Comparison of ENCODE assay signal across 1 cellular context in the genomic region with DNA sequence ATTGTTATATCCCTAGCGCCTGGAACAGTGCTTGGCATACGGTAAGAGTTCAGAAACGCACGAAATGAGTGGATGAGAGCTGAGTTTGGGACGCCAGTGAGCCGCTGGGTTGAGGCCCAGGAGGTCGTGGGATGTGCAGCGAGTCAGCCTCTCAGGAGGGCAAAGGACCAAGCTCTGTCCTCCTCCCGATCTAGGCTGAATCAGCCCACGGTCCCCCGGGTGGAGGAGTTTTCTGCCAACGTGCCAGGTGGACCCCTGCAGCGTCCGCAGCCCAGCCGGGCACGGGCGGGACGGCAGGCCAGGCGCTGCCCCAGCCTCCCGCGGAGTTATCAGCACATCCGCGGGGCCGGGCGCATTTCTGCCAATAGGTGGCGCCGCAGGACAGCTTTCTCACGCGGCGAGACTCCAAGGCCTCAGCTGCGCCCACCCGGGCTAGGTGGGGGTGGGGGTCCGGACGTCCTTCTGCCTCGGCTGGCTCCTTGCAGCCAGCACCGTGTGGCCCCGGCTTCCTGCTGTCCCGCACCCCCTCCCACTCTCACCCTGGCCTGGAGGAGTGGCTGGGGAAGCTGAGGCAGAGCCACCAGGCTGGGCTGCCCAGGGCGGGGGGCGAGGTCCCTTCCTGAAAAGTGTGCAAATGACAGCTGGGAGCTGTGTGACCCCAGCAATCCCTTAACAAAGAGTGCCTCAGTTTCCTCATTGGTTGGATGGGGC.
TF ChIP-seq lines count a peak whose summit lies in the region.

No MANE protein-coding gene starts in this region.

TF ChIP-seq in HepG2, 621 proteins besides CTCF, POLR2A, EP300 and RAD21 (continues in another document):
- TF ChIP-seq SRSF1 (optimal IDR thresholded peaks at IDR 0.05; ENCODE audit: low read depth, low read length): no peak
- no peak for TF ChIP-seq ZFYVE20 (CRISPR knock-in tag; IDR thresholded peaks at IDR 0.05; ENCODE audit: borderline replicate concordance, low read depth)
- no peak for TF ChIP-seq CHCHD3 (CRISPR knock-in tag; IDR thresholded peaks at IDR 0.05)
- no peak for TF ChIP-seq HOXA7 (CRISPR knock-in tag; IDR thresholded peaks at IDR 0.05)
- TF ChIP-seq, protein P1, sequence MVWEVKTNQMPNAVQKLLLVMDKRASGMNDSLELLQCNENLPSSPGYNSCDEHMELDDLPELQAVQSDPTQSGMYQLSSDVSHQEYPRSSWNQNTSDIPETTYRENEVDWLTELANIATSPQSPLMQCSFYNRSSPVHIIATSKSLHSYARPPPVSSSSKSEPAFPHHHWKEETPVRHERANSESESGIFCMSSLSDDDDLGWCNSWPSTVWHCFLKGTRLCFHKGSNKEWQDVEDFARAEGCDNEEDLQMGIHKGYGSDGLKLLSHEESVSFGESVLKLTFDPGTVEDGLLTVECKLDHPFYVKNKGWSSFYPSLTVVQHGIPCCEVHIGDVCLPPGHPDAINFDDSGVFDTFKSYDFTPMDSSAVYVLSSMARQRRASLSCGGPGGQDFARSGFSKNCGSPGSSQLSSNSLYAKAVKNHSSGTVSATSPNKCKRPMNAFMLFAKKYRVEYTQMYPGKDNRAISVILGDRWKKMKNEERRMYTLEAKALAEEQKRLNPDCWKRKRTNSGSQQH (CRISPR knock-in tag; IDR thresholded peaks at IDR 0.05; ENCODE audit: low read depth): no peak
- TF ChIP-seq, protein P2, sequence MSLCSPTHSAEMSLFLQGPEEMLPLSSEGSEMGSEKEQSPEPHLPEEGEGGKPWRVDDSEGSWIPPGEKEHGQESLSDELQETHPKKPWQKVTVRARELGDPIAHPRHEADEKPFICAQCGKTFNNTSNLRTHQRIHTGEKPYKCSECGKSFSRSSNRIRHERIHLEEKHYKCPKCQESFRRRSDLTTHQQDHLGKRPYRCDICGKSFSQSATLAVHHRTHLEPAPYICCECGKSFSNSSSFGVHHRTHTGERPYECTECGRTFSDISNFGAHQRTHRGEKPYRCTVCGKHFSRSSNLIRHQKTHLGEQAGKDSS (CRISPR knock-in tag; IDR thresholded peaks at IDR 0.05; ENCODE audit: borderline replicate concordance, low read depth): no peak
- TF ChIP-seq SMC3 (IDR thresholded peaks at IDR 0.05; ENCODE audit: low read length): no peak; the same call in 1 of the 2 replicates
- TF ChIP-seq ZNF777 (CRISPR knock-in tag; IDR thresholded peaks at IDR 0.05): peak; percentile 47; the same call in 1 of the 2 replicates
- TF ChIP-seq MIXL1 (CRISPR knock-in tag; IDR thresholded peaks at IDR 0.05): peak; percentile 48; the same call in 1 of the 2 replicates
- TF ChIP-seq ZNF431 (CRISPR knock-in tag; IDR thresholded peaks at IDR 0.05; ENCODE audit: borderline replicate concordance, low read depth): no peak
- no peak for TF ChIP-seq MXD4 (CRISPR knock-in tag; IDR thresholded peaks at IDR 0.05)
- TF ChIP-seq SAP130 (CRISPR knock-in tag; IDR thresholded peaks at IDR 0.05; ENCODE audit: low read depth): peak; percentile 43
- TF ChIP-seq, protein P3, sequence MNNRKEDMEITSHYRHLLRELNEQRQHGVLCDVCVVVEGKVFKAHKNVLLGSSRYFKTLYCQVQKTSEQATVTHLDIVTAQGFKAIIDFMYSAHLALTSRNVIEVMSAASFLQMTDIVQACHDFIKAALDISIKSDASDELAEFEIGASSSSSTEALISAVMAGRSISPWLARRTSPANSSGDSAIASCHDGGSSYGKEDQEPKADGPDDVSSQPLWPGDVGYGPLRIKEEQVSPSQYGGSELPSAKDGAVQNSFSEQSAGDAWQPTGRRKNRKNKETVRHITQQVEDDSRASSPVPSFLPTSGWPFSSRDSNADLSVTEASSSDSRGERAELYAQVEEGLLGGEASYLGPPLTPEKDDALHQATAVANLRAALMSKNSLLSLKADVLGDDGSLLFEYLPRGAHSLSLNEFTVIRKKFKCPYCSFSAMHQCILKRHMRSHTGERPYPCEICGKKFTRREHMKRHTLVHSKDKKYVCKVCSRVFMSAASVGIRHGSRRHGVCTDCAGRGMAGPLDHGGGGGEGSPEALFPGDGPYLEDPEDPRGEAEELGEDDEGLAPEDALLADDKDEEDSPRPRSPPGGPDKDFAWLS (CRISPR knock-in tag; IDR thresholded peaks at IDR 0.05; ENCODE audit: borderline replicate concordance): no peak
- TF ChIP-seq, protein P4, sequence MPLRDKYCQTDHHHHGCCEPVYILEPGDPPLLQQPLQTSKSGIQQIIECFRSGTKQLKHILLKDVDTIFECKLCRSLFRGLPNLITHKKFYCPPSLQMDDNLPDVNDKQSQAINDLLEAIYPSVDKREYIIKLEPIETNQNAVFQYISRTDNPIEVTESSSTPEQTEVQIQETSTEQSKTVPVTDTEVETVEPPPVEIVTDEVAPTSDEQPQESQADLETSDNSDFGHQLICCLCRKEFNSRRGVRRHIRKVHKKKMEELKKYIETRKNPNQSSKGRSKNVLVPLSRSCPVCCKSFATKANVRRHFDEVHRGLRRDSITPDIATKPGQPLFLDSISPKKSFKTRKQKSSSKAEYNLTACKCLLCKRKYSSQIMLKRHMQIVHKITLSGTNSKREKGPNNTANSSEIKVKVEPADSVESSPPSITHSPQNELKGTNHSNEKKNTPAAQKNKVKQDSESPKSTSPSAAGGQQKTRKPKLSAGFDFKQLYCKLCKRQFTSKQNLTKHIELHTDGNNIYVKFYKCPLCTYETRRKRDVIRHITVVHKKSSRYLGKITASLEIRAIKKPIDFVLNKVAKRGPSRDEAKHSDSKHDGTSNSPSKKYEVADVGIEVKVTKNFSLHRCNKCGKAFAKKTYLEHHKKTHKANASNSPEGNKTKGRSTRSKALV (CRISPR knock-in tag; IDR thresholded peaks at IDR 0.05): peak; percentile 23; the same call in 1 of the 2 replicates
- no peak for TF ChIP-seq ZBTB21 (CRISPR knock-in tag; IDR thresholded peaks at IDR 0.05)
- no peak for TF ChIP-seq TAF15 (IDR thresholded peaks at IDR 0.05; ENCODE audit: low read depth, low read length, poor library complexity, severe bottlenecking)
- 0 out of 2 replicates have a peak, but pooled peaks have one; percentile 30 for TF ChIP-seq RXRA (CRISPR knock-in tag; IDR thresholded peaks at IDR 0.05)
- TF ChIP-seq MLLT10 (CRISPR knock-in tag; IDR thresholded peaks at IDR 0.05): no peak
- TF ChIP-seq, protein P5, sequence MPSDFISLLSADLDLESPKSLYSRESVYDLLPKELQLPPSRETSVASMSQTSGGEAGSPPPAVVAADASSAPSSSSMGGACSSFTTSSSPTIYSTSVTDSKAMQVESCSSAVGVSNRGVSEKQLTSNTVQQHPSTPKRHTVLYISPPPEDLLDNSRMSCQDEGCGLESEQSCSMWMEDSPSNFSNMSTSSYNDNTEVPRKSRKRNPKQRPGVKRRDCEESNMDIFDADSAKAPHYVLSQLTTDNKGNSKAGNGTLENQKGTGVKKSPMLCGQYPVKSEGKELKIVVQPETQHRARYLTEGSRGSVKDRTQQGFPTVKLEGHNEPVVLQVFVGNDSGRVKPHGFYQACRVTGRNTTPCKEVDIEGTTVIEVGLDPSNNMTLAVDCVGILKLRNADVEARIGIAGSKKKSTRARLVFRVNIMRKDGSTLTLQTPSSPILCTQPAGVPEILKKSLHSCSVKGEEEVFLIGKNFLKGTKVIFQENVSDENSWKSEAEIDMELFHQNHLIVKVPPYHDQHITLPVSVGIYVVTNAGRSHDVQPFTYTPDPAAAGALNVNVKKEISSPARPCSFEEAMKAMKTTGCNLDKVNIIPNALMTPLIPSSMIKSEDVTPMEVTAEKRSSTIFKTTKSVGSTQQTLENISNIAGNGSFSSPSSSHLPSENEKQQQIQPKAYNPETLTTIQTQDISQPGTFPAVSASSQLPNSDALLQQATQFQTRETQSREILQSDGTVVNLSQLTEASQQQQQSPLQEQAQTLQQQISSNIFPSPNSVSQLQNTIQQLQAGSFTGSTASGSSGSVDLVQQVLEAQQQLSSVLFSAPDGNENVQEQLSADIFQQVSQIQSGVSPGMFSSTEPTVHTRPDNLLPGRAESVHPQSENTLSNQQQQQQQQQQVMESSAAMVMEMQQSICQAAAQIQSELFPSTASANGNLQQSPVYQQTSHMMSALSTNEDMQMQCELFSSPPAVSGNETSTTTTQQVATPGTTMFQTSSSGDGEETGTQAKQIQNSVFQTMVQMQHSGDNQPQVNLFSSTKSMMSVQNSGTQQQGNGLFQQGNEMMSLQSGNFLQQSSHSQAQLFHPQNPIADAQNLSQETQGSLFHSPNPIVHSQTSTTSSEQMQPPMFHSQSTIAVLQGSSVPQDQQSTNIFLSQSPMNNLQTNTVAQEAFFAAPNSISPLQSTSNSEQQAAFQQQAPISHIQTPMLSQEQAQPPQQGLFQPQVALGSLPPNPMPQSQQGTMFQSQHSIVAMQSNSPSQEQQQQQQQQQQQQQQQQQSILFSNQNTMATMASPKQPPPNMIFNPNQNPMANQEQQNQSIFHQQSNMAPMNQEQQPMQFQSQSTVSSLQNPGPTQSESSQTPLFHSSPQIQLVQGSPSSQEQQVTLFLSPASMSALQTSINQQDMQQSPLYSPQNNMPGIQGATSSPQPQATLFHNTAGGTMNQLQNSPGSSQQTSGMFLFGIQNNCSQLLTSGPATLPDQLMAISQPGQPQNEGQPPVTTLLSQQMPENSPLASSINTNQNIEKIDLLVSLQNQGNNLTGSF (CRISPR knock-in tag; IDR thresholded peaks at IDR 0.05): no peak
- TF ChIP-seq ZNF790 (CRISPR knock-in tag; IDR thresholded peaks at IDR 0.05; ENCODE audit: borderline replicate concordance): no peak
- no peak for TF ChIP-seq PLRG1 (conservative IDR thresholded peaks at IDR 0.05)
- TF ChIP-seq ZNF788 (CRISPR knock-in tag; IDR thresholded peaks at IDR 0.05; ENCODE audit: borderline replicate concordance): no peak
- TF ChIP-seq ZNF205 (CRISPR knock-in tag; IDR thresholded peaks at IDR 0.05): no peak
- peak; percentile 43 for TF ChIP-seq SPEN (CRISPR knock-in tag; IDR thresholded peaks at IDR 0.05; ENCODE audit: low read depth)
- no peak for TF ChIP-seq ZNF850 (CRISPR knock-in tag; conservative IDR thresholded peaks at IDR 0.05)
- TF ChIP-seq ARID5B (CRISPR knock-in tag; IDR thresholded peaks at IDR 0.05): peak; percentile 23; the same call in 1 of the 2 replicates
- no peak for TF ChIP-seq ZNF329 (CRISPR knock-in tag; IDR thresholded peaks at IDR 0.05; ENCODE audit: low read depth)
- TF ChIP-seq, protein P6, sequence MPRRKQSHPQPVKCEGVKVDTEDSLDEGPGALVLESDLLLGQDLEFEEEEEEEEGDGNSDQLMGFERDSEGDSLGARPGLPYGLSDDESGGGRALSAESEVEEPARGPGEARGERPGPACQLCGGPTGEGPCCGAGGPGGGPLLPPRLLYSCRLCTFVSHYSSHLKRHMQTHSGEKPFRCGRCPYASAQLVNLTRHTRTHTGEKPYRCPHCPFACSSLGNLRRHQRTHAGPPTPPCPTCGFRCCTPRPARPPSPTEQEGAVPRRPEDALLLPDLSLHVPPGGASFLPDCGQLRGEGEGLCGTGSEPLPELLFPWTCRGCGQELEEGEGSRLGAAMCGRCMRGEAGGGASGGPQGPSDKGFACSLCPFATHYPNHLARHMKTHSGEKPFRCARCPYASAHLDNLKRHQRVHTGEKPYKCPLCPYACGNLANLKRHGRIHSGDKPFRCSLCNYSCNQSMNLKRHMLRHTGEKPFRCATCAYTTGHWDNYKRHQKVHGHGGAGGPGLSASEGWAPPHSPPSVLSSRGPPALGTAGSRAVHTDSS (CRISPR knock-in tag; conservative IDR thresholded peaks at IDR 0.05): no peak
- TF ChIP-seq TOE1 (CRISPR knock-in tag; IDR thresholded peaks at IDR 0.05): no peak
- no peak for TF ChIP-seq HMGA1 (CRISPR knock-in tag; conservative IDR thresholded peaks at IDR 0.05)
- TF ChIP-seq, protein P7, sequence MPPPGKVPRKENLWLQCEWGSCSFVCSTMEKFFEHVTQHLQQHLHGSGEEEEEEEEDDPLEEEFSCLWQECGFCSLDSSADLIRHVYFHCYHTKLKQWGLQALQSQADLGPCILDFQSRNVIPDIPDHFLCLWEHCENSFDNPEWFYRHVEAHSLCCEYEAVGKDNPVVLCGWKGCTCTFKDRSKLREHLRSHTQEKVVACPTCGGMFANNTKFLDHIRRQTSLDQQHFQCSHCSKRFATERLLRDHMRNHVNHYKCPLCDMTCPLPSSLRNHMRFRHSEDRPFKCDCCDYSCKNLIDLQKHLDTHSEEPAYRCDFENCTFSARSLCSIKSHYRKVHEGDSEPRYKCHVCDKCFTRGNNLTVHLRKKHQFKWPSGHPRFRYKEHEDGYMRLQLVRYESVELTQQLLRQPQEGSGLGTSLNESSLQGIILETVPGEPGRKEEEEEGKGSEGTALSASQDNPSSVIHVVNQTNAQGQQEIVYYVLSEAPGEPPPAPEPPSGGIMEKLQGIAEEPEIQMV (CRISPR knock-in tag; IDR thresholded peaks at IDR 0.05; ENCODE audit: low read depth): peak; percentile 83; the same call in 1 of the 2 replicates
- TF ChIP-seq ZBTB8A (CRISPR knock-in tag; IDR thresholded peaks at IDR 0.05; ENCODE audit: borderline replicate concordance, low read depth): no peak
- peak; percentile 30; the same call in 1 of the 2 replicates for TF ChIP-seq ZNF33B (CRISPR knock-in tag; IDR thresholded peaks at IDR 0.05)
- TF ChIP-seq ZNF274 (CRISPR knock-in tag; IDR thresholded peaks at IDR 0.05): peak; percentile 28; the same call in 1 of the 2 replicates
- TF ChIP-seq, protein P8, sequence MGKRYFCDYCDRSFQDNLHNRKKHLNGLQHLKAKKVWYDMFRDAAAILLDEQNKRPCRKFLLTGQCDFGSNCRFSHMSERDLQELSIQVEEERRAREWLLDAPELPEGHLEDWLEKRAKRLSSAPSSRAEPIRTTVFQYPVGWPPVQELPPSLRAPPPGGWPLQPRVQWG (CRISPR knock-in tag; IDR thresholded peaks at IDR 0.05; ENCODE audit: borderline replicate concordance, low read depth): no peak
- peak; percentile 56 for TF ChIP-seq RBFOX2 (IDR thresholded peaks at IDR 0.05; ENCODE audit: low read depth, low read length)
- TF ChIP-seq JUN (CRISPR knock-in tag; IDR thresholded peaks at IDR 0.05): no peak
- TF ChIP-seq RFXANK (CRISPR knock-in tag; IDR thresholded peaks at IDR 0.05): no peak
- no peak for TF ChIP-seq ZFP41 (CRISPR knock-in tag; IDR thresholded peaks at IDR 0.05; ENCODE audit: borderline replicate concordance)
- 0 out of 2 replicates have a peak, but pooled peaks have one; percentile 36 for TF ChIP-seq BCL6 (CRISPR knock-in tag; IDR thresholded peaks at IDR 0.05)
- 0 out of 2 replicates have a peak, but pooled peaks have one; percentile 57 for TF ChIP-seq ARID2 (CRISPR knock-in tag; IDR thresholded peaks at IDR 0.05; ENCODE audit: borderline replicate concordance)
